Comparison of ENCODE assay signal across 30 cellular contexts in the genomic region with DNA sequence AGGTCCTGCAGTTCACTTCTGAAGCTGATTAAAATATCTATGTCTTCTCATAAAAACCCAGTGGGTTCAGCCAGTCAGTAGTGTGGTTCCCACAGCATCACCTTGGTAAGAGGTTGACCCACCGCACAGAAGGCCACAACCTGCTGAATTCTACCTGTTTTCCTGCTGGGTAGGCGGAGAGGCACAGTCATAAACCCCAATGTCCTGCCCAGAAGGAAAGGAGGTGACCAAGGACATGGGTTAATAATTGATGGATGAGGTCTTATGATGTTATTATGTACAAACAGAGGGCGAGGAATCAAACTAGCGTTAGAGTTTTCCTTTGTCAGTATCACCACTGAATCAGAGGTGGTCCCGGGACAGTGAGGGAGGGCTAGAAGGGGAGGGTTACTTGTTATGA. TPM values are rescaled to one million over a fixed set of nuclear protein-coding genes. Genes with fewer than 3 reads are reported as not detected.
"Had no signal": no experiment of that assay in that cellular context is flagged by ENCODE, and none has a peak within 500 bp of the region (broad histone marks: within the 10 kb centered on the region; RNA-seq: fewer than 3 reads in every experiment).

No MANE protein-coding gene starts in this region.

- H3K9me3 ChIP-seq: heart right ventricle, lower lobe of right lung, psoas muscle, tibial artery had no signal

- FAIRE-seq: TTC549 had no signal

- H3K4me3 ChIP-seq: heart right ventricle, lower lobe of right lung, psoas muscle, skin epidermis, tibial artery had no signal

- H3K27me3 ChIP-seq: brain microvascular endothelial cell, heart right ventricle, tibial artery had no signal

- DNase-seq: activated CD4-positive, alpha-beta T cell treated with anti-CD3 and anti-CD28 coated beads, Interleukin-2, amount 10 ng/mL, durations not matched to agents 7 days and 5 days; activated CD4-positive, CD25-positive, alpha-beta regulatory T cell treated with anti-CD3 and anti-CD28 coated beads, Interleukin-2, amount 50 U/mL, for 72 hours; activated CD8-positive, alpha-beta memory T cell treated with anti-CD3 and anti-CD28 coated beads, Interleukin-2, amount 50 U/mL, for 4 hours; activated CD8-positive, alpha-beta T cell treated with anti-CD3 and anti-CD28 coated beads, Interleukin-2, amount 10 ng/mL, durations not matched to agents 7 days and 5 days; activated T-cell treated with anti-CD3 and anti-CD28 coated beads, Interleukin-2, amount 50 U/mL, for 24 hours; aorta; brain microvascular endothelial cell; caudate nucleus; dermis blood vessel endothelial cell; effector CD8-positive, alpha-beta T cell; erythroblast; foreskin fibroblast; heart right ventricle; immature natural killer cell; kidney glomerular epithelial cell; lower lobe of right lung; mesendoderm; naive thymus-derived CD8-positive, alpha-beta T cell; psoas muscle; right cardiac atrium; stimulated activated CD4-positive, alpha-beta T cell treated with anti-CD3 and anti-CD28 coated beads, Interleukin-2, amount 100 ng/mL, for 24 hours; stimulated activated naive CD8-positive, alpha-beta T cell treated with anti-CD3 and anti-CD28 coated beads, Interleukin-15, amount 100 ng/mL, for 72 hours; tibial artery had no signal

- H3K27ac ChIP-seq: brain microvascular endothelial cell, heart right ventricle, lower lobe of right lung, psoas muscle, tibial artery, WERI-Rb-1 had no signal

- H3K36me3 ChIP-seq: brain microvascular endothelial cell, heart right ventricle, lower lobe of right lung, tibial artery, WERI-Rb-1 had no signal

- ATAC-seq: activated CD8-positive, alpha-beta T cell treated with anti-CD3 and anti-CD28 coated beads, Interleukin-2, amount 10 ng/mL, durations not matched to agents 7 days and 5 days; activated naive CD4-positive, alpha-beta T cell treated with anti-CD3 and anti-CD28 coated beads, Interleukin-2, amount 50 U/mL, for 72 hours; activated T-helper 17 cell treated with anti-CD3 and anti-CD28 coated beads, Interleukin-2, amount 50 U/mL, for 72 hours; heart right ventricle; lower lobe of right lung; naive thymus-derived CD8-positive, alpha-beta T cell; psoas muscle; right cardiac atrium; stimulated activated effector memory CD8-positive, alpha-beta T cell treated with anti-CD3 and anti-CD28 coated beads, Interleukin-12 subunit alpha, Interleukin-12 subunit beta, amount 100 ng/mL, for 72 hours; stimulated activated naive CD8-positive, alpha-beta T cell treated with anti-CD3 and anti-CD28 coated beads, Interleukin-15, amount 100 ng/mL, for 72 hours had no signal

- H3K4me1 ChIP-seq: lower lobe of right lung had no signal

RNA-seq across cellular contexts. Expression of gene CA12, which starts 27.8 kb away (rescaled TPM):
- total RNA-seq: activated CD4-positive, alpha-beta T cell treated with anti-CD3 and anti-CD28 coated beads, Interleukin-2, amount 10 ng/mL, durations not matched to agents 7 days and 5 days; activated CD8-positive, alpha-beta T cell treated with anti-CD3 and anti-CD28 coated beads, Interleukin-2, amount 10 ng/mL, durations not matched to agents 7 days and 5 days; naive thymus-derived CD8-positive, alpha-beta T cell; T-helper 2 cell treated with Interferon-gamma antibody and Interleukin-4, amounts not matched to agents 100 ng/mL and 5 ng/mL, for 36 hours had no signal
- polyA plus RNA-seq: immature natural killer cell; naive thymus-derived CD8-positive, alpha-beta T cell had no signal
